Comparison of ENCODE assay signal across 9 cellular contexts in the genomic region with DNA sequence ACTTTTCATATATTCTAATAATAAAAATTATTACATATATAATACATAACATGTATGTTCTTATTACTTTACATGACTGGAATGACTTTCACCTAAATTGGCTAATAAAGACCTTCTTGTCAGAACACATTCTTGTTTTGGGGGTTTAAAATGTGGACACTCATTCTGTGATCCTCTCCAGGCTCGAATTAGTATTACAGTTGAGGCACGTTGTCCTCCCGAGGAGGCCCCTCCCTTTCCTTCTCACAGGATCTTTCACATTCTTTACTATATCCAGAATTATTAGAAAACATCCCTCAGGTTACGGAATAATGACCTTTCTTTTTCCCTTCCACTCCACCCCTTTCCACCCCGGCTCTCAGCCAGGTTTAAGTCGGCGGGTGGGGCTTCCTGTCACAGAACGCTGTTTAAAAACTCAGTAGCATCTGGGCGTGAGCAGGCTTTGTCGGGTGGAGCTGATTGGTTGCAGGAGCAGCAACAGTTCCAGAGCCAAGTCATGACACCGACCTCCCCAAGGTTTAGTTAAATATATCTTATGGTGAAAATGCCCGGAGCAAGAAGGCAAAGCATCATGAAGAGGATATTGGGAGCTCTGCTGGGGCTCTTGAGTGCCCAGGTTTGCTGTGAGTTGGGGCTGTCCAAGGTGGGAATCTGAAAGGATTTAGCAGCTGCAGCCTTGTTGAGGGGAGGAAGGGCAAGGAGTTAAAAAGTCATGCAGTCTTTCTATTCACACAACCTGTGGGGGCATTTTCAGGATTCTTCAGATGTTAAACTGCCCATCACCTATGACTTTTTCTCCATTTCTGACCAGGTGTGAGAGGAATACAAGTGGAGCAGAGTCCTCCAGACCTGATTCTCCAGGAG.
DNase-seq lines count a peak whose midpoint lies in the region; ATAC-seq and TF ChIP-seq lines count a peak whose summit lies in the region.
"Had no signal": no experiment of that assay in that cellular context is flagged by ENCODE, and none has a peak within 500 bp of the region (broad histone marks: within the 10 kb centered on the region; RNA-seq: fewer than 3 reads in every experiment).

No MANE protein-coding gene starts in this region.

- H3K9me3 Mint-ChIP-seq in HFFc6: peaks cover 30% of the 10 kb centered on the region

- no peak for TF ChIP-seq CTCF in foreskin keratinocyte (conservative IDR thresholded peaks at IDR 0.05)
- no peak for TF ChIP-seq CTCF in HFFc6 (IDR thresholded peaks at IDR 0.05)

- H3K36me3 Mint-ChIP-seq in HFFc6 (ENCODE audit: low read depth): peaks cover 4% of the 10 kb centered on the region; the same call in 1 of the 2 replicates

- no peaks in the 10 kb centered on the region for H3K4me1 ChIP-seq in foreskin keratinocyte

- peaks cover 30% of the 10 kb centered on the region for H3K27me3 ChIP-seq in foreskin keratinocyte

- no peak overlapping the region for H3K27ac Mint-ChIP-seq in HFFc6

- no peak overlapping the region for H3K4me3 Mint-ChIP-seq in HFFc6

- no peaks in the 10 kb centered on the region; the same call in 1 of the 2 replicates for H3K27me3 Mint-ChIP-seq in HFFc6 (ENCODE audit: insufficient read depth)

- no peaks in the 10 kb centered on the region for H3K4me1 Mint-ChIP-seq in HFFc6 (ENCODE audit: low read depth)

- H3K27ac ChIP-seq in foreskin keratinocyte: no peak overlapping the region

- peak; percentile 55 for ATAC-seq in GM19463 (IDR thresholded peaks at IDR 0.05; ENCODE audit: unreplicated experiment)
- peak; percentile 53 for ATAC-seq in HG03280 (IDR thresholded peaks at IDR 0.05; ENCODE audit: unreplicated experiment)
- peak; percentile 62 for ATAC-seq in foreskin keratinocyte
- ATAC-seq: Panc1 had no signal

- DNase-seq in activated CD4-positive, alpha-beta T cell treated with anti-CD3 and anti-CD28 coated beads, Interleukin-2, amount 50 U/mL, for 1 hour: peak; percentile 51
- DNase-seq in foreskin keratinocyte: peak in 1 of 2 donors; percentile 7
- DNase-seq in stimulated activated CD4-positive, alpha-beta T cell treated with anti-CD3 and anti-CD28 coated beads, Interleukin-4, amount 100 ng/mL, for 1 hour: peak; percentile 43
- DNase-seq in NCI-H774 (lab: John Stamatoyannopoulos, UW): no peak
- no peak for DNase-seq in HFFc6
- no peak for DNase-seq in NCI-H2081 (lab: John Stamatoyannopoulos, UW)

Comparison
In these comparisons a context has a peak if more than half of its experiments do, and no peak if none do; other contexts are left out.
1. DNase-seq: peak in activated CD4-positive, alpha-beta T cell treated with anti-CD3 and anti-CD28 coated beads, Interleukin-2, amount 50 U/mL, for 1 hour (single experiment) and stimulated activated CD4-positive, alpha-beta T cell treated with anti-CD3 and anti-CD28 coated beads, Interleukin-4, amount 100 ng/mL, for 1 hour (single experiment); none in NCI-H774 (single experiment), HFFc6 (single experiment) and NCI-H2081 (0 of 2).
2. Peak in every context shown above with its lines, with median percentiles within 50 percentile points of each other: ATAC-seq.